In the genomic region with DNA sequence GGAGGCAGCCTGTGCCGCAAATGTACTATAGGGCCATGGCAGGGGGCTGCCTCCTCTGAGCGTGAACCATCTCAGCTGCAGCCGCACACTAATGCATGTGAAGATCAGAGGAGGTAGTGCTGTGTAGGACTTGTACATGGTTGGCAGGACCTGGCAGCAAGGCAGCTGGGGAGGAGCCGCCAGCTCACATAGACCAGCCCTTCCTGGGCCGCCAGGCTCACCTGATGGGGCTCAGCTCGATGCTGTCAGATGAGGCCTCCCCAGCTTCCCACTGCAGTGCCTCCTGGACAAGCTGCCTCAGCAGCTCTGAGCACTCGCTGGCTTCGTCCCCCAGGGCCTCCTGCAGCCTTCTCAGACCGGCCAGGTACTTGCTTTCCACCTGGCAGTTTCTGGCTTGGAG, we compare ENCODE assay signal across 21 cellular contexts. TPM values are rescaled to one million over a fixed set of nuclear protein-coding genes. Genes with fewer than 3 reads are reported as not detected.
DNase-seq lines count a peak whose midpoint lies in the region; ATAC-seq and TF ChIP-seq lines count a peak whose summit lies in the region.
"Had no signal": no experiment of that assay in that cellular context is flagged by ENCODE, and none has a peak within 500 bp of the region (broad histone marks: within the 10 kb centered on the region; RNA-seq: fewer than 3 reads in every experiment).

No MANE protein-coding gene starts in this region.

- CTCF ChIA-PET in HEK293 (lab: Yijun Ruan, JAX): interaction anchor here (1.5 kb wide), 1 partner anchor 12 kb away, joined by 5 read pairs; no protein-coding TSS in a partner anchor

- H3K36me3 ChIP-seq in HEK293 (ENCODE audit: control insufficient read depth in 2 of 2, insufficient read depth in 1 of 2, low read length in 2 of 2): peaks cover 0 to 6% of the 10 kb centered on the region in 2 experiments; a peak in 1 of 3 replicates
- peaks cover 84% of the 10 kb centered on the region for H3K36me3 ChIP-seq in RWPE2 (ENCODE audit: low read depth)
- H3K36me3 ChIP-seq in prostate gland: no peaks in the 10 kb centered on the region

- no peak for TF ChIP-seq POLR2A in prostate gland (IDR thresholded peaks at IDR 0.05)

- H3K27ac ChIP-seq in HEK293 (ENCODE audit: extremely low read depth, low read depth, low read length): no peak overlapping the region
- no peak overlapping the region for H3K27ac ChIP-seq in RWPE2 (ENCODE audit: poor library complexity, severe bottlenecking)
- peak overlapping the region; percentile 29 to 52 for H3K27ac ChIP-seq in prostate gland
- H3K27ac ChIP-seq: BLaER1 treated with 17β-estradiol and CSF1 and Interleukin-3, amounts not matched to agents 10 nM and 100 nM; HL-60 had no signal

- 85% methylated on average over 9 of the region's 9 CpGs for WGBS in prostate gland

- H3K27me3 ChIP-seq in RWPE2 (ENCODE audit: insufficient read depth, poor library complexity, severe bottlenecking) (no peaks in the 10 kb centered on the region), prostate gland (replicated peaks; ENCODE audit: insufficient read depth) (no peaks in the 10 kb centered on the region)
- H3K27me3 ChIP-seq: BLaER1 treated with 17β-estradiol and CSF1 and Interleukin-3, amounts not matched to agents 10 nM and 100 nM had no signal

- H3K4me1 ChIP-seq in HEK293 (ENCODE audit: control insufficient read depth, insufficient read depth, low read length) (no peaks in the 10 kb centered on the region), RWPE2 (ENCODE audit: insufficient read depth, poor library complexity, severe bottlenecking) (peaks cover 6% of the 10 kb centered on the region), prostate gland (replicated peaks) (no peaks in the 10 kb centered on the region)

- H3K9me3 ChIP-seq in HEK293 (ENCODE audit: control insufficient read depth, insufficient read depth, low read depth, low read length) (no peaks in the 10 kb centered on the region), RWPE2 (ENCODE audit: severe bottlenecking) (no peaks in the 10 kb centered on the region), prostate gland (no peaks in the 10 kb centered on the region)
- H3K9me3 ChIP-seq: BLaER1 treated with 17β-estradiol and CSF1 and Interleukin-3, amounts not matched to agents 10 nM and 100 nM had no signal

- ATAC-seq in RWPE2 (ENCODE audit: low read depth) (0 out of 3 replicates have a peak, but pooled peaks have one; percentile 7), left lobe of liver (peak; percentile 57), GM18498 (IDR thresholded peaks at IDR 0.05; ENCODE audit: unreplicated experiment) (no peak), HG02938 (IDR thresholded peaks at IDR 0.05; ENCODE audit: unreplicated experiment) (no peak), HG02571 (IDR thresholded peaks at IDR 0.05; ENCODE audit: unreplicated experiment) (no peak)
- ATAC-seq: GM12878, K562 had no signal

- DNase-seq in RWPE2 (ENCODE audit: low spot score): no peak
- no peak for DNase-seq in left lobe of liver (ENCODE audit: low spot score)
- DNase-seq in prostate gland (ENCODE audit: low spot score): no peak
- no peak for DNase-seq in NCI-H446 treated with DMSO at 0.1 percent for 48 hours (lab: John Stamatoyannopoulos, UW)
- DNase-seq: CD4-positive, CD25-positive, alpha-beta regulatory T cell; COR-L47; DMS 273 treated with DMSO at 0.1 percent for 48 hours; DMS53; DND-41; EL; GOT3; H9; IMR-90 had no signal

- TF ChIP-seq CTCF in HEK293 (tag by site-specific recombination; IDR thresholded peaks at IDR 0.05): no peak
- no peak for TF ChIP-seq CTCF in RWPE2 (IDR thresholded peaks at IDR 0.05; ENCODE audit: poor library complexity, severe bottlenecking)
- TF ChIP-seq CTCF in prostate gland (IDR thresholded peaks at IDR 0.05): no peak

- POLR2A ChIA-PET in HEK293 (lab: Yijun Ruan, JAX): no interaction called here

- H3K4me3 ChIP-seq in HEK293 (ENCODE audit: low read depth, low read length): no peak overlapping the region
- no peak overlapping the region for H3K4me3 ChIP-seq in RWPE2 (ENCODE audit: severe bottlenecking)
- H3K4me3 ChIP-seq in prostate gland: no peak overlapping the region
- H3K4me3 ChIP-seq: BLaER1 treated with 17β-estradiol and CSF1 and Interleukin-3, amounts not matched to agents 10 nM and 100 nM; GM12878; K562 had no signal

- intact Hi-C loops in prostate gland (cut with DNase I): no loop called here

TF ChIP-seq in HEK293, 187 proteins besides CTCF, POLR2A, EP300 and RAD21:
- TF ChIP-seq ZFHX2 (tag by site-specific recombination; conservative IDR thresholded peaks at IDR 0.05) (no peak), ZFP69B (tag by site-specific recombination; IDR thresholded peaks at IDR 0.05) (no peak), SCRT2 (tag by site-specific recombination; IDR thresholded peaks at IDR 0.05) (no peak), ZNF335 (tag by site-specific recombination; conservative IDR thresholded peaks at IDR 0.05) (no peak), GLIS1 (tag by site-specific recombination; IDR thresholded peaks at IDR 0.05) (peak; percentile 79), ZNF404 (tag by site-specific recombination; IDR thresholded peaks at IDR 0.05) (no peak), ZNF747 (tag by site-specific recombination; IDR thresholded peaks at IDR 0.05) (no peak)
- TF ChIP-seq, protein P1, sequence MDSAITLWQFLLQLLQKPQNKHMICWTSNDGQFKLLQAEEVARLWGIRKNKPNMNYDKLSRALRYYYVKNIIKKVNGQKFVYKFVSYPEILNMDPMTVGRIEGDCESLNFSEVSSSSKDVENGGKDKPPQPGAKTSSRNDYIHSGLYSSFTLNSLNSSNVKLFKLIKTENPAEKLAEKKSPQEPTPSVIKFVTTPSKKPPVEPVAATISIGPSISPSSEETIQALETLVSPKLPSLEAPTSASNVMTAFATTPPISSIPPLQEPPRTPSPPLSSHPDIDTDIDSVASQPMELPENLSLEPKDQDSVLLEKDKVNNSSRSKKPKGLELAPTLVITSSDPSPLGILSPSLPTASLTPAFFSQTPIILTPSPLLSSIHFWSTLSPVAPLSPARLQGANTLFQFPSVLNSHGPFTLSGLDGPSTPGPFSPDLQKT (IDR thresholded peaks at IDR 0.05; ENCODE audit: borderline replicate concordance, low read depth, low read length): no peak
TF ChIP-seq in HEK293: peak in this region for 1.

RNA-seq across cellular contexts. Expression of gene CORO2A, which starts 18.0 kb away (rescaled TPM):
- 3.7 TPM for total RNA-seq in left lobe of liver
- total RNA-seq in prostate gland: 10 to 100 TPM; 31.2 to 45.3 TPM

RNA-seq across cellular contexts. Expression of gene TBC1D2, which starts 45.0 kb away (rescaled TPM):
- total RNA-seq in left lobe of liver: 17.4 TPM
- total RNA-seq in prostate gland: 10 to 100 TPM; 18.4 to 18.8 TPM

Comparison
In these comparisons a context has a peak if more than half of its experiments do, and no peak if none do; other contexts are left out.
1. H3K27ac ChIP-seq: peak in prostate gland (2 of 2); none in HEK293 (single experiment) and RWPE2 (single experiment).
2. ATAC-seq: peak in RWPE2 (single experiment) and left lobe of liver (single experiment); none in GM18498 (single experiment), HG02938 (single experiment) and HG02571 (single experiment).